Comparison of ENCODE assay signal across 14 cellular contexts in genomic region chr1:110292327-110292741, GRCh38. TPM values are rescaled to one million over a fixed set of nuclear protein-coding genes. Genes with fewer than 3 reads are reported as not detected.
A peak's percentile ranks its signal among the peaks of the same experiment; 100 is the strongest.
DNase-seq lines count a peak whose midpoint lies in the region; ATAC-seq and TF ChIP-seq lines count a peak whose summit lies in the region.
"Had no signal": no experiment of that assay in that cellular context is flagged by ENCODE, and none has a peak within 500 bp of the region (broad histone marks: within the 10 kb centered on the region; RNA-seq: fewer than 3 reads in every experiment).

No MANE protein-coding gene starts in this region.

- H3K4me1 ChIP-seq in RWPE2 (ENCODE audit: insufficient read depth, poor library complexity, severe bottlenecking), result peaks cover 4% of the 10 kb centered on the region
- H3K4me1 ChIP-seq: SJSA1 had no signal

- no peaks in the 10 kb centered on the region for H3K9me3 Mint-ChIP-seq in activated CD4-positive, alpha-beta T cell treated with anti-CD3 and anti-CD28 coated beads for 36 hours (ENCODE audit: low read depth)
- no peaks in the 10 kb centered on the region for H3K9me3 Mint-ChIP-seq in activated CD8-positive, alpha-beta T cell treated with anti-CD3 and anti-CD28 coated beads for 36 hours
- H3K9me3 Mint-ChIP-seq: nephron progenitor cell had no signal

- peak; percentile 10 for DNase-seq in activated CD4-positive, alpha-beta T cell treated with anti-CD3 and anti-CD28 coated beads for 36 hours
- no peak for DNase-seq in activated CD4-positive, alpha-beta T cell treated with anti-CD3 and anti-CD28 coated beads, Interleukin-2, amount 50 U/mL, for 1 hour
- no peak for DNase-seq in RWPE2 (ENCODE audit: low spot score)
- DNase-seq in fibroblast of villous mesenchyme (ENCODE audit: low read depth), result peak; percentile 47
- no peak for DNase-seq in activated CD4-positive, CD25-positive, alpha-beta regulatory T cell treated with anti-CD3 and anti-CD28 coated beads, Interleukin-2, amount 50 U/mL, for 72 hours
- DNase-seq in GM19238 (ENCODE audit: insufficient read length, low spot score), result no peak
- no peak for DNase-seq in activated CD8-positive, alpha-beta T cell treated with anti-CD3 and anti-CD28 coated beads for 36 hours
- DNase-seq in midbrain (lab: John Stamatoyannopoulos, UW), result no peak
- DNase-seq: activated CD8-positive, alpha-beta memory T cell treated with anti-CD3 and anti-CD28 coated beads for 24 hours; amniotic stem cell; NCI-H2029 treated with DMSO at 0.1 percent for 48 hours; nephron progenitor cell; stimulated activated CD4-positive, alpha-beta T cell treated with anti-CD3 and anti-CD28 coated beads, Interleukin-2, amount 100 ng/mL, for 24 hours had no signal

- H3K4me3 ChIP-seq in RWPE2 (ENCODE audit: severe bottlenecking), result no peak overlapping the region
- no peak overlapping the region for H3K4me3 ChIP-seq in fibroblast of villous mesenchyme (ENCODE audit: low read depth, low read length)
- H3K4me3 ChIP-seq: SJSA1 had no signal

- TF ChIP-seq CTCF in RWPE2 (IDR thresholded peaks at IDR 0.05; ENCODE audit: poor library complexity, severe bottlenecking), result no peak
- no peak for TF ChIP-seq CTCF in fibroblast of villous mesenchyme (IDR thresholded peaks at IDR 0.05; ENCODE audit: insufficient read depth, low read depth, low read length)
- TF ChIP-seq CTCF in activated CD8-positive, alpha-beta T cell treated with anti-CD3 and anti-CD28 coated beads for 36 hours (IDR thresholded peaks at IDR 0.05), result no peak

- no peak for ATAC-seq in activated CD4-positive, alpha-beta T cell treated with anti-CD3 and anti-CD28 coated beads for 36 hours
- peak; percentile 83 for ATAC-seq in RWPE2 (ENCODE audit: low read depth)
- no peak for ATAC-seq in activated CD8-positive, alpha-beta T cell treated with anti-CD3 and anti-CD28 coated beads for 36 hours

- CTCF ChIA-PET in activated CD4-positive, alpha-beta T cell treated with anti-CD3 and anti-CD28 coated beads for 36 hours (lab: Charles Lee), result interaction anchor here (0.6 to 3.9 kb wide), 11 partner anchors 8 to 204 kb away, joined by 3 to 14 read pairs (median 5); no protein-coding TSS in a partner anchor
- CTCF ChIA-PET in activated CD8-positive, alpha-beta T cell treated with anti-CD3 and anti-CD28 coated beads for 36 hours (lab: Charles Lee), result interaction anchor here (0.8 to 3.4 kb wide), 6 partner anchors 21 to 96 kb away, joined by 3 to 26 read pairs (median 4); no protein-coding TSS in a partner anchor

- H3K27ac ChIP-seq in RWPE2 (ENCODE audit: poor library complexity, severe bottlenecking), result no peak overlapping the region
- H3K27ac ChIP-seq: SJSA1 had no signal

- no peaks in the 10 kb centered on the region for H3K27me3 ChIP-seq in RWPE2 (ENCODE audit: insufficient read depth, poor library complexity, severe bottlenecking)

- intact Hi-C loops in activated CD4-positive, alpha-beta T cell treated with anti-CD3 and anti-CD28 coated beads for 36 hours (cut with DNase I, micrococcal nuclease), result no loop called here
- intact Hi-C loops in activated CD8-positive, alpha-beta T cell treated with anti-CD3 and anti-CD28 coated beads for 36 hours (cut with micrococcal nuclease), result no loop called here

- no peaks in the 10 kb centered on the region for H3K36me3 ChIP-seq in RWPE2 (ENCODE audit: low read depth)
- H3K36me3 ChIP-seq: SJSA1 had no signal

- H3K27ac Mint-ChIP-seq in activated CD4-positive, alpha-beta T cell treated with anti-CD3 and anti-CD28 coated beads for 36 hours, result no peak overlapping the region
- H3K27ac Mint-ChIP-seq in activated CD8-positive, alpha-beta T cell treated with anti-CD3 and anti-CD28 coated beads for 36 hours, result no peak overlapping the region
- H3K27ac Mint-ChIP-seq: nephron progenitor cell had no signal

- no peaks in the 10 kb centered on the region for H3K27me3 Mint-ChIP-seq in activated CD4-positive, alpha-beta T cell treated with anti-CD3 and anti-CD28 coated beads for 36 hours
- H3K27me3 Mint-ChIP-seq in activated CD8-positive, alpha-beta T cell treated with anti-CD3 and anti-CD28 coated beads for 36 hours, result no peaks in the 10 kb centered on the region

- no peaks in the 10 kb centered on the region for H3K36me3 Mint-ChIP-seq in activated CD4-positive, alpha-beta T cell treated with anti-CD3 and anti-CD28 coated beads for 36 hours (ENCODE audit: low read depth)
- no peaks in the 10 kb centered on the region for H3K36me3 Mint-ChIP-seq in activated CD8-positive, alpha-beta T cell treated with anti-CD3 and anti-CD28 coated beads for 36 hours (ENCODE audit: low read depth)

- POLR2A ChIA-PET in activated CD4-positive, alpha-beta T cell treated with anti-CD3 and anti-CD28 coated beads for 36 hours (lab: Charles Lee), result interaction anchor here (0.5 kb wide), 1 partner anchor 44 kb away, joined by 3 read pairs; no protein-coding TSS in a partner anchor
- POLR2A ChIA-PET in activated CD8-positive, alpha-beta T cell treated with anti-CD3 and anti-CD28 coated beads for 36 hours (lab: Charles Lee), result interaction anchor here (1.1 kb wide), 1 partner anchor 22 kb away, joined by 3 read pairs; no protein-coding TSS in a partner anchor

- H3K4me3 Mint-ChIP-seq in activated CD4-positive, alpha-beta T cell treated with anti-CD3 and anti-CD28 coated beads for 36 hours, result no peak overlapping the region
- H3K4me3 Mint-ChIP-seq in activated CD8-positive, alpha-beta T cell treated with anti-CD3 and anti-CD28 coated beads for 36 hours, result no peak overlapping the region

- no peaks in the 10 kb centered on the region for H3K4me1 Mint-ChIP-seq in activated CD4-positive, alpha-beta T cell treated with anti-CD3 and anti-CD28 coated beads for 36 hours
- no peaks in the 10 kb centered on the region for H3K4me1 Mint-ChIP-seq in activated CD8-positive, alpha-beta T cell treated with anti-CD3 and anti-CD28 coated beads for 36 hours (ENCODE audit: low read depth)

- H3K9me3 ChIP-seq in RWPE2 (ENCODE audit: severe bottlenecking), result no peaks in the 10 kb centered on the region
- H3K9me3 ChIP-seq: SJSA1 had no signal

RNA-seq across cellular contexts. Expression of gene RBM15, which starts 46.8 kb away (rescaled TPM):
- 10 to 100 TPM; 60.7 to 63.2 TPM for total RNA-seq in activated CD4-positive, alpha-beta T cell treated with anti-CD3 and anti-CD28 coated beads for 36 hours
- total RNA-seq in fibroblast of villous mesenchyme, result 42.2 and 54.0 TPM in 2 replicates
- 10 to 100 TPM; 70.8 to 72.5 TPM for total RNA-seq in activated CD8-positive, alpha-beta T cell treated with anti-CD3 and anti-CD28 coated beads for 36 hours

Comparison
In these comparisons a context has a peak if more than half of its experiments do, and no peak if none do; other contexts are left out.
1. DNase-seq: peak in activated CD4-positive, alpha-beta T cell treated with anti-CD3 and anti-CD28 coated beads for 36 hours (single experiment) and fibroblast of villous mesenchyme (single experiment); none in activated CD4-positive, alpha-beta T cell treated with anti-CD3 and anti-CD28 coated beads, Interleukin-2, amount 50 U/mL, for 1 hour (single experiment), RWPE2 (single experiment), activated CD4-positive, CD25-positive, alpha-beta regulatory T cell treated with anti-CD3 and anti-CD28 coated beads, Interleukin-2, amount 50 U/mL, for 72 hours (single experiment), GM19238 (single experiment), activated CD8-positive, alpha-beta T cell treated with anti-CD3 and anti-CD28 coated beads for 36 hours (single experiment) and midbrain (single experiment).